In the genomic region with DNA sequence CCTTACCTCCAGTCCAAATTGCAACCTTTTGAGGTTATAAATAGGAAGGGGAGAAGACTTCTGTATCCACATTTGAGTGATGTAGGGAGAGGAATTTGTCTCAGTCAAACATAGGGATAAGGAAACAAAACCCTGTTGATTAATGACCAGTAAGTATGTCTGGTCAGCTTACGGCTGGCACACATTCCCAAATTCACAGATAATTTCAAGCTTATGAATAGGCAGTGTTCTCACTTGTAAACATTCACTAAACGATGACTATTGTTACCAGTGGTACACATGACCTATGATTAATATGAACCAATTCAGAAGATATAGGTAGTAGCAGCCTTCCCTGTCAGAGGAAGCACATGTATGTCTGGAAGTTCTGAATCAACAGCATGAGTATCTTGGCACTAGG, we compare ENCODE assay signal across 23 cellular contexts. TPM values are rescaled to one million over a fixed set of nuclear protein-coding genes. Genes with fewer than 3 reads are reported as not detected.
DNase-seq lines count a peak whose midpoint lies in the region; ATAC-seq, FAIRE-seq and TF ChIP-seq lines count a peak whose summit lies in the region.
"Had no signal": no experiment of that assay in that cellular context is flagged by ENCODE, and none has a peak within 500 bp of the region (broad histone marks: within the 10 kb centered on the region; RNA-seq: fewer than 3 reads in every experiment).

No MANE protein-coding gene starts in this region.

- H3K4me3 Mint-ChIP-seq in astrocyte (ENCODE audit: unreplicated experiment), result no peak overlapping the region
- H3K4me3 Mint-ChIP-seq: GM23338 had no signal

- H3K79me2 ChIP-seq in astrocyte (ENCODE audit: insufficient read depth, low read length), result no peaks in the 10 kb centered on the region

- H3K9ac ChIP-seq in astrocyte (ENCODE audit: low read length), result no peak overlapping the region

- no peaks in the 10 kb centered on the region for H3K27me3 Mint-ChIP-seq in astrocyte (ENCODE audit: low read depth, unreplicated experiment)

- no peaks in the 10 kb centered on the region for H3K4me1 ChIP-seq in astrocyte (ENCODE audit: insufficient read depth, low read length)
- H3K4me1 ChIP-seq: HAP-1, SJSA1 had no signal

- DNase-seq in COLO829 (ENCODE audit: low spot score), result peak; percentile 30
- DNase-seq in HT1080 (ENCODE audit: low read depth), result peak; percentile 10
- DNase-seq in astrocyte (ENCODE audit: low read depth), result peak; percentile 75
- peak; percentile 17 for DNase-seq in fibroblast of the aortic adventitia (ENCODE audit: low read depth)
- no peak for DNase-seq in GDM1 (lab: John Stamatoyannopoulos, UW)
- no peak for DNase-seq in activated T-cell treated with anti-CD3 and anti-CD28 coated beads for 4 hours
- DNase-seq: DMS79, KG1, NCI-H1105, NCI-H146, NCI-H2029 treated with DMSO at 0.1 percent for 48 hours, NCI-H345, NCI-H524, NCI-H82 had no signal

- FAIRE-seq in astrocyte (lab: Jason Lieb, UNC), result no peak
- FAIRE-seq: GM12878 had no signal

- TF ChIP-seq CTCF in astrocyte (IDR thresholded peaks at IDR 0.05; ENCODE audit: insufficient read depth, low read depth, low read length), result no peak
- TF ChIP-seq CTCF in fibroblast of the aortic adventitia (IDR thresholded peaks at IDR 0.05; ENCODE audit: insufficient read depth, low read length), result no peak

- H3K36me3 ChIP-seq in astrocyte (ENCODE audit: insufficient read depth, low read length), result no peaks in the 10 kb centered on the region
- H3K36me3 ChIP-seq: HAP-1, SJSA1 had no signal

- H3K36me3 Mint-ChIP-seq in astrocyte (ENCODE audit: low read depth, unreplicated experiment), result no peaks in the 10 kb centered on the region

- H3K4me1 Mint-ChIP-seq in astrocyte (ENCODE audit: low read depth, unreplicated experiment), result peaks cover 9% of the 10 kb centered on the region
- H3K4me1 Mint-ChIP-seq: GM23338 had no signal

- no peak overlapping the region for H3K27ac Mint-ChIP-seq in astrocyte (ENCODE audit: unreplicated experiment)
- H3K27ac Mint-ChIP-seq: GM23338 had no signal

- no peak overlapping the region for H3K4me2 ChIP-seq in astrocyte (ENCODE audit: low read length)
- H3K4me2 ChIP-seq: GM23338 had no signal

- no peak overlapping the region for H2AFZ ChIP-seq in astrocyte (ENCODE audit: low read depth, low read length)
- H2AFZ ChIP-seq: GM23338 had no signal

- ATAC-seq in GM18907 (IDR thresholded peaks at IDR 0.05; ENCODE audit: unreplicated experiment), result no peak
- ATAC-seq: GM12878, GM23338, Right ventricle myocardium inferior had no signal

- no peaks in the 10 kb centered on the region for H4K20me1 ChIP-seq in astrocyte (ENCODE audit: insufficient read depth, low read length)

- H3K4me3 ChIP-seq in astrocyte (ENCODE audit: insufficient read depth, low read depth, low read length) (no peak overlapping the region), fibroblast of the aortic adventitia (ENCODE audit: low read depth, low read length) (no peak overlapping the region)
- H3K4me3 ChIP-seq: GM12878, GM23338, HAP-1, SJSA1 had no signal

- H3K27me3 ChIP-seq in astrocyte (ENCODE audit: insufficient read depth, low read length), result no peaks in the 10 kb centered on the region
- H3K27me3 ChIP-seq: SJSA1 had no signal

- H3K9me3 ChIP-seq in astrocyte (ENCODE audit: insufficient read depth, low read depth, low read length), result peaks cover 4% of the 10 kb centered on the region
- H3K9me3 ChIP-seq: HAP-1, SJSA1 had no signal

- H3K9me3 Mint-ChIP-seq in astrocyte (ENCODE audit: unreplicated experiment), result peaks cover 4% of the 10 kb centered on the region

- H3K27ac ChIP-seq in astrocyte (ENCODE audit: low read depth, low read length), result no peak overlapping the region
- H3K27ac ChIP-seq: C4-2B, HL-60, SJSA1 had no signal

RNA-seq across cellular contexts. Expression of gene SLC5A8, which starts 33.0 kb away (rescaled TPM):
- total RNA-seq in HT1080 (2014; rRNA removed; shearing (Covaris generic)), result not detected in 2 replicates
- polyA plus RNA-seq in HT1080 (2015; cell fraction: cytosol; rRNA removed), result not detected in 2 replicates
- not detected in 2 replicates for polyA plus RNA-seq in HT1080 (2015; cell fraction: nucleus; rRNA removed)
- total RNA-seq in astrocyte (not detected in 2 replicates), fibroblast of the aortic adventitia (ENCODE audit: low replicate concordance) (not detected in 2 replicates)
- total RNA-seq: GM12878, HT-29, Right ventricle myocardium inferior, SJSA1 had no signal
- polyA plus RNA-seq: GM12878 had no signal

RNA-seq across cellular contexts. Expression of gene UTP20, which starts 36.8 kb away (rescaled TPM):
- total RNA-seq in HT1080 (2014; rRNA removed; shearing (Covaris generic)), result 24.3 and 25.3 TPM in 2 replicates
- polyA plus RNA-seq in HT1080 (2015; cell fraction: cytosol; rRNA removed), result 7.5 and 10.0 TPM in 2 replicates
- 43.6 and 43.9 TPM in 2 replicates for polyA plus RNA-seq in HT1080 (2015; cell fraction: nucleus; rRNA removed)
- 14.7 and 19.3 TPM in 2 replicates for total RNA-seq in astrocyte
- total RNA-seq in fibroblast of the aortic adventitia (ENCODE audit: low replicate concordance), result 25.7 and 36.1 TPM in 2 replicates

Comparison
In these comparisons a context has a peak if more than half of its experiments do, and no peak if none do; other contexts are left out.
1. DNase-seq: peak in COLO829 (single experiment), HT1080 (single experiment), astrocyte (single experiment) and fibroblast of the aortic adventitia (single experiment); none in GDM1 (single experiment) and activated T-cell treated with anti-CD3 and anti-CD28 coated beads for 4 hours (single experiment).